Comparison of ENCODE assay signal across 8 cellular contexts in the genomic region with DNA sequence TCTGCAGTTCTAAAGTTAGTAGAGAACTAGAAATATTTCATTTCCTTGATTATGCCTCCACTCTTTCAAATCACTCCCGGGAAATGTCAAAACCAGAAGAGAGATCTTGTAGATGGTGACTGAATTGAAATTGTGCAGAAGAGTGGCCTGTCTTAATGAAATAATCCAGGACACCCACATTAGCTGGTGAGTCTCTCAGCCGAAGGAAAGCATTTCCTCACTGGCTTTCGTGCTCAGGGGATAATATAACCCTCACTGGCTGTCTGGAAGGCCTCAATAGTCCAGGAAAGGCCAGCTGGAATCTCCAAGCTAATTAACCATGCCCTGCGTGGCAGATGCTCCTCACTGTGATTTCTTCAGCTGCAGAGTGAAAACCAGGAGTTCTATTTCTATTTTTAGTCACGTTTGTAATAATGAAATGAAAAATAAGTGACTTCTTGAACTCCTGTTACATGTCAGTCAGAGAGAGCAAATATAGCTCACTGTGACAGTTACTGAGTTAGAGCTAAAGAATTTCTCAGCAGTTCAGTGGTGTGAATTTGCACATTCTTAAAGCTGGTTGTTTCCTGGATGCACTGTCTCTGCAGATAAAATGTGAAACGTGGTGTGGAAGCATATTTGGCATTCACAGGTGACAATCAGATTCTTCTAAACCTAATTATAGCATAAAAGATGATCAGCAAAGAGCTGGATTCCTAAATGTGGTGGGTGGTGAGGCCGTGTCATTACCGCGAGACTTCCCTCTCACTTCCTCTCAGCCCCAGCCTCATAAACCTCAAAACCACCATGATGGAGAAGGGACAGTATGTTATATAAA.
DNase-seq lines count a peak whose midpoint lies in the region; ATAC-seq lines count a peak whose summit lies in the region.

No MANE protein-coding gene starts in this region.

- DNase-seq in activated T-cell treated with anti-CD3 and anti-CD28 coated beads, Interleukin-2, amount 50 U/mL, for 48 hours, result peak; percentile 17 to 20
- DNase-seq in activated T-cell treated with anti-CD3 and anti-CD28 coated beads for 4 hours, result no peak
- DNase-seq in NCI-H82 (lab: John Stamatoyannopoulos, UW), result peak; percentile 80
- DNase-seq in memory B cell (ENCODE audit: low spot score in 2 of 2), result no peak
- no peak for DNase-seq in T1000 (lab: John Stamatoyannopoulos, UW)
- DNase-seq in medulla oblongata (ENCODE audit: extremely low spot score), result no peak
- DNase-seq in amygdala (lab: John Stamatoyannopoulos, UW), result no peak

- ATAC-seq in HG02852 (IDR thresholded peaks at IDR 0.05; ENCODE audit: unreplicated experiment) (peak; percentile 88), memory B cell (ENCODE audit: low read depth) (peak; percentile 60)

- peaks cover 6% of the 10 kb centered on the region for H3K4me1 Mint-ChIP-seq in memory B cell

- peaks cover 1% of the 10 kb centered on the region for H3K9me3 Mint-ChIP-seq in memory B cell

- no peak overlapping the region for H3K4me3 Mint-ChIP-seq in memory B cell

- no peaks in the 10 kb centered on the region for H3K36me3 Mint-ChIP-seq in memory B cell

- peaks cover 1% of the 10 kb centered on the region for H3K27me3 Mint-ChIP-seq in memory B cell

- no peak overlapping the region for H3K27ac Mint-ChIP-seq in memory B cell

Comparison
In these comparisons a context has a peak if more than half of its experiments do, and no peak if none do; other contexts are left out.
1. DNase-seq: peak in activated T-cell treated with anti-CD3 and anti-CD28 coated beads, Interleukin-2, amount 50 U/mL, for 48 hours (2 of 2) and NCI-H82 (single experiment); none in activated T-cell treated with anti-CD3 and anti-CD28 coated beads for 4 hours (single experiment), memory B cell (0 of 2), T1000 (single experiment), medulla oblongata (single experiment) and amygdala (0 of 56).